ENCODE assay signal across 17 cellular contexts in genomic region chr21:45263534-45263933, GRCh38. TPM values are rescaled to one million over a fixed set of nuclear protein-coding genes. Genes with fewer than 3 reads are reported as not detected.
DNase-seq lines count a peak whose midpoint lies in the region; ATAC-seq and TF ChIP-seq lines count a peak whose summit lies in the region.
"Had no signal": no experiment of that assay in that cellular context is flagged by ENCODE, and none has a peak within 500 bp of the region (broad histone marks: within the 10 kb centered on the region; RNA-seq: fewer than 3 reads in every experiment).

No MANE protein-coding gene starts in this region.

- intact Hi-C loops in Right ventricle myocardium superior (cut with DNase I): no loop called here
- intact Hi-C loops in left ventricle myocardium inferior (cut with micrococcal nuclease): no loop called here
- intact Hi-C loops in tibial artery (cut with DNase I; ENCODE audit: low total_unique reads): no loop called here

- H3K27me3 ChIP-seq in left ventricle myocardium inferior (ENCODE audit: low read depth) (peaks cover 4% of the 10 kb centered on the region), tibial artery (peaks cover 0 to 4% of the 10 kb centered on the region in 2 donors)

- no peaks in the 10 kb centered on the region for H3K9me3 ChIP-seq in left ventricle myocardium inferior (replicated peaks)
- H3K9me3 ChIP-seq in KOPT-K1 (ENCODE audit: insufficient read depth, low read length, poor library complexity, severe bottlenecking): peaks cover 9% of the 10 kb centered on the region
- no peaks in the 10 kb centered on the region for H3K9me3 ChIP-seq in tibial artery
- H3K9me3 ChIP-seq: SJSA1 had no signal

- H3K4me1 ChIP-seq in left ventricle myocardium inferior (peaks cover 8% of the 10 kb centered on the region), tibial artery (peaks cover 0 to 9% (median 6%) of the 10 kb centered on the region in 4 donors)
- H3K4me1 ChIP-seq: SJSA1 had no signal

- ATAC-seq in Right ventricle myocardium superior (ENCODE audit: poor library complexity) (no peak), HG03196 (IDR thresholded peaks at IDR 0.05; ENCODE audit: unreplicated experiment) (no peak)

- TF ChIP-seq CTCF in left ventricle myocardium inferior (IDR thresholded peaks at IDR 0.05; ENCODE audit: borderline replicate concordance) (no peak), tibial artery (IDR thresholded peaks at IDR 0.05) (no peak)

- H3K36me3 ChIP-seq in left ventricle myocardium inferior (peaks cover 54% of the 10 kb centered on the region), KOPT-K1 (ENCODE audit: insufficient read depth, low read length) (peaks cover 29% of the 10 kb centered on the region), tibial artery (peaks cover 41 to 59% (median 57%) of the 10 kb centered on the region in 3 donors)

- H3K27ac ChIP-seq in left ventricle myocardium inferior (replicated peaks) (no peak overlapping the region), KOPT-K1 (ENCODE audit: low read depth, low read length, poor library complexity, severe bottlenecking) (peak overlapping the region; percentile 42), tibial artery (no peak overlapping the region)
- H3K27ac ChIP-seq: SJSA1 had no signal

- DNase-seq in Right ventricle myocardium superior: peak; percentile 12
- DNase-seq in left ventricle myocardium inferior: no peak
- peak; percentile 69 for DNase-seq in mesenteric fat pad (ENCODE audit: low spot score)
- peak; percentile 6 to 32 for DNase-seq in tibial artery
- no peak for DNase-seq in activated gamma-delta T cell (lab: John Stamatoyannopoulos, UW)
- DNase-seq in NCI-H524 treated with DMSO at 0.1 percent for 48 hours (lab: John Stamatoyannopoulos, UW): no peak
- DNase-seq: Karpas-422; MM.1S; NCI-H1105 treated with DMSO at 0.1 percent for 48 hours; NCI-H1694 treated with DMSO at 0.1 percent for 48 hours; NCI-H226; NCI-H526; NK-92 treated with Interleukin-12 subunit alpha and Interleukin-12 subunit beta, amount 100 ng/mL, for 24 hours; RPMI8226 had no signal

- no peak overlapping the region for H3K4me3 ChIP-seq in left ventricle myocardium inferior
- H3K4me3 ChIP-seq in tibial artery: no peak overlapping the region
- H3K4me3 ChIP-seq: SJSA1 had no signal

RNA-seq across cellular contexts. Expression of gene POFUT2, which starts 24.2 kb away (rescaled TPM):
- total RNA-seq in Right ventricle myocardium superior: 15.3 TPM
- total RNA-seq in left ventricle myocardium inferior: 20.9 TPM
- total RNA-seq in mesenteric fat pad: 29.6 TPM

Comparison
In these comparisons a context has a peak if more than half of its experiments do, and no peak if none do; other contexts are left out.
1. DNase-seq: peak in Right ventricle myocardium superior (single experiment), mesenteric fat pad (single experiment) and tibial artery (2 of 2); none in left ventricle myocardium inferior (single experiment), activated gamma-delta T cell (single experiment) and NCI-H524 treated with DMSO at 0.1 percent for 48 hours (single experiment).